In the genomic region with DNA sequence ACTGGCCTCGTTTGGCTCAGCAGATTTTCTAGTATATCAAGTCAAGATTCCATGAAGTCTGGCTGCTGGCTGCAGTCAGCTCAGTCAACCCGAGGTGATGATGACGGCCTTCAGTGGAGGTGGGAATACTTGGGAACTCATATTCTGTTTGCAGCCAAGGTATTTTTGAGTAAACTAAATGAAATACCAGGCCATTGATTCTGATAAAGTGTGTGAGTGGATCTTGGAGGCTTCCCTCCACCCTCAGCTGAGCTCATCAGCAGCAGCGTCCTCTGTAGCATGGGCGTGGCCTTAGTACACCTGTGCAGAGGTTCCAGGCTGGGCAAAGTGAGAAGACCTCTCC, we compare ENCODE assay signal across 22 cellular contexts. TPM values are rescaled to one million over a fixed set of nuclear protein-coding genes. Genes with fewer than 3 reads are reported as not detected.
DNase-seq lines count a peak whose midpoint lies in the region; ATAC-seq and TF ChIP-seq lines count a peak whose summit lies in the region.
"Had no signal": no experiment of that assay in that cellular context is flagged by ENCODE, and none has a peak within 500 bp of the region (broad histone marks: within the 10 kb centered on the region; RNA-seq: fewer than 3 reads in every experiment).

No MANE protein-coding gene starts in this region.

- no peak overlapping the region for H3K4me3 Mint-ChIP-seq in CD8-positive, alpha-beta T cell
- H3K4me3 Mint-ChIP-seq in Caco-2 (ENCODE audit: unreplicated experiment) (no peak overlapping the region), WTC11 (no peak overlapping the region), nephron (no peak overlapping the region)
- H3K4me3 Mint-ChIP-seq: CD4-positive, alpha-beta memory T cell; HFFc6 had no signal

- H3K4me3 ChIP-seq in CD8-positive, alpha-beta T cell (ENCODE audit: low read depth, low read length): no peak overlapping the region
- no peak overlapping the region for H3K4me3 ChIP-seq in Caco-2 (ENCODE audit: low read depth, low read length)
- H3K4me3 ChIP-seq: GM12878, MG63 had no signal

- peaks cover 16% of the 10 kb centered on the region for H3K36me3 ChIP-seq in CD8-positive, alpha-beta T cell (ENCODE audit: insufficient read depth, low read length)
- H3K36me3 ChIP-seq in Caco-2 (ENCODE audit: control insufficient read depth, insufficient read depth, low read length): peaks cover 8% of the 10 kb centered on the region

- intact Hi-C loops in CD8-positive, alpha-beta T cell (cut with DNase I, micrococcal nuclease): loop anchor here in 1 of 2 experiments (10.0 kb wide), 1 partner anchor 1636 kb away; no protein-coding TSS in a partner anchor
- intact Hi-C loops in Caco-2 (cut with micrococcal nuclease; ENCODE audit: unreplicated experiment): loop anchor here (1.0 kb wide), 1 partner anchor 28 kb away; a partner anchor contains a TSS

- CTCF ChIA-PET in CD8-positive, alpha-beta T cell (lab: Charles Lee): interaction anchor here (1.5 to 2.2 kb wide), 2 partner anchors 14 to 33 kb away, joined by 3 to 8 read pairs; no protein-coding TSS in a partner anchor
- CTCF ChIA-PET in Caco-2 (lab: Charles Lee) (interaction anchor here (0.8 to 1.0 kb wide), 3 partner anchors 14 to 130 kb away, joined by 3 to 10 read pairs (median 3); no protein-coding TSS in a partner anchor), WTC11 (lab: Charles Lee) (interaction anchor here (0.9 to 1.7 kb wide), 7 partner anchors 9 to 172 kb away, joined by 3 to 6 read pairs (median 3); no protein-coding TSS in a partner anchor)

- peaks cover 13% of the 10 kb centered on the region for H3K4me1 Mint-ChIP-seq in CD8-positive, alpha-beta T cell (ENCODE audit: low read depth)
- H3K4me1 Mint-ChIP-seq in Caco-2 (ENCODE audit: low read depth, unreplicated experiment) (peaks cover 10% of the 10 kb centered on the region), WTC11 (peaks cover 18% of the 10 kb centered on the region), nephron (peaks cover 15% of the 10 kb centered on the region)

- H3K36me3 Mint-ChIP-seq in CD8-positive, alpha-beta T cell: peaks cover 75% of the 10 kb centered on the region
- H3K36me3 Mint-ChIP-seq in Caco-2 (ENCODE audit: insufficient read depth, unreplicated experiment) (peaks cover 25% of the 10 kb centered on the region), WTC11 (peaks cover 37% of the 10 kb centered on the region), nephron (ENCODE audit: low read depth) (peaks cover 38% of the 10 kb centered on the region)

- H3K27me3 Mint-ChIP-seq in CD8-positive, alpha-beta T cell (ENCODE audit: low read depth): no peaks in the 10 kb centered on the region
- H3K27me3 Mint-ChIP-seq in Caco-2 (ENCODE audit: insufficient read depth, unreplicated experiment) (no peaks in the 10 kb centered on the region), WTC11 (ENCODE audit: low read depth) (no peaks in the 10 kb centered on the region), nephron (ENCODE audit: low read depth) (no peaks in the 10 kb centered on the region)
- H3K27me3 Mint-ChIP-seq: CD4-positive, alpha-beta memory T cell had no signal

- no peak overlapping the region for H3K27ac ChIP-seq in CD8-positive, alpha-beta T cell (ENCODE audit: low read depth, low read length)

- H3K4me1 ChIP-seq in CD8-positive, alpha-beta T cell (ENCODE audit: insufficient read depth, low read length): no peaks in the 10 kb centered on the region
- H3K4me1 ChIP-seq in Caco-2: peaks cover 6% of the 10 kb centered on the region; the same call in 1 of the 2 replicates
- H3K4me1 ChIP-seq: BE2C had no signal

- no TSS peak for BruUV-seq in Caco-2 (replicated peaks; lab: Mats Ljungman, UMichigan)

- no peaks in the 10 kb centered on the region for H3K9me3 Mint-ChIP-seq in CD8-positive, alpha-beta T cell
- H3K9me3 Mint-ChIP-seq in Caco-2 (ENCODE audit: unreplicated experiment): no peaks in the 10 kb centered on the region
- no peaks in the 10 kb centered on the region for H3K9me3 Mint-ChIP-seq in WTC11
- no peaks in the 10 kb centered on the region for H3K9me3 Mint-ChIP-seq in nephron
- H3K9me3 Mint-ChIP-seq: CD4-positive, alpha-beta memory T cell; HFFc6 had no signal

- H3K9me3 ChIP-seq in CD8-positive, alpha-beta T cell (ENCODE audit: low read length): no peaks in the 10 kb centered on the region
- H3K9me3 ChIP-seq in Caco-2: no peaks in the 10 kb centered on the region
- H3K9me3 ChIP-seq: BE2C, MG63 had no signal

- H3K27me3 ChIP-seq in CD8-positive, alpha-beta T cell (ENCODE audit: insufficient read depth, low read length): no peaks in the 10 kb centered on the region
- H3K27me3 ChIP-seq in Caco-2 (replicated peaks; ENCODE audit: control insufficient read depth, insufficient read depth, low read length): no peaks in the 10 kb centered on the region
- H3K27me3 ChIP-seq: BE2C, MG63 had no signal

- POLR2A ChIA-PET in CD8-positive, alpha-beta T cell (lab: Charles Lee): no interaction called here
- POLR2A ChIA-PET in Caco-2 (lab: Charles Lee) (no interaction called here), WTC11 (lab: Charles Lee) (no interaction called here)

- ATAC-seq in CD8-positive, alpha-beta T cell: no peak
- no peak for ATAC-seq in WTC11
- ATAC-seq in HG03196 (IDR thresholded peaks at IDR 0.05; ENCODE audit: unreplicated experiment): no peak
- ATAC-seq: GM12878, SK-N-SH treated with all-trans-retinoic acid at 6 μM for 48 hours had no signal

- DNase-seq in CD8-positive, alpha-beta T cell: no peak
- DNase-seq in Caco-2 (no peak), WTC11 (ENCODE audit: low spot score) (no peak), Kasumi-1 (lab: John Stamatoyannopoulos, UW) (no peak), superior temporal gyrus (ENCODE audit: extremely low spot score) (no peak), SK-N-DZ (ENCODE audit: low spot score) (no peak)
- DNase-seq: BE2C; CD4-positive, alpha-beta memory T cell; DMS 273 treated with DMSO at 0.1 percent for 48 hours; GDM1; HFFc6; MG63; NCI-H1092; NCI-H2081 treated with DMSO at 0.1 percent for 48 hours; NCI-H226; NCI-H526 treated with DMSO at 0.1 percent for 48 hours; SHP77 had no signal

- peak overlapping the region; percentile 27 for H3K27ac Mint-ChIP-seq in CD8-positive, alpha-beta T cell
- peak overlapping the region; percentile 83 for H3K27ac Mint-ChIP-seq in Caco-2 (ENCODE audit: unreplicated experiment)
- H3K27ac Mint-ChIP-seq in WTC11: peak overlapping the region; percentile 83; the same call in 1 of the 2 replicates
- peak overlapping the region; percentile 75 to 83 (median 83) for H3K27ac Mint-ChIP-seq in nephron

- no peak for TF ChIP-seq CTCF in CD8-positive, alpha-beta T cell (IDR thresholded peaks at IDR 0.05)
- TF ChIP-seq CTCF in Caco-2 (IDR thresholded peaks at IDR 0.05; ENCODE audit: insufficient read depth in 1 of 2, low read depth in 1 of 2, low read length in 1 of 2, severe bottlenecking in 1 of 2, unreplicated experiment in 1 of 2) (no peak), WTC11 (IDR thresholded peaks at IDR 0.05) (no peak), nephron (IDR thresholded peaks at IDR 0.05; ENCODE audit: unreplicated experiment in 3 of 3) (no peak)

TF ChIP-seq in WTC11, 78 proteins besides CTCF, POLR2A, EP300 and RAD21:
- TF ChIP-seq CREM (CRISPR knock-in tag; IDR thresholded peaks at IDR 0.05) (no peak), NFATC4 (CRISPR knock-in tag; IDR thresholded peaks at IDR 0.05) (no peak)

RNA-seq across cellular contexts. Expression of a gene that starts 22.0 kb away (rescaled TPM):
- total RNA-seq in CD8-positive, alpha-beta T cell: 10 to 100 TPM; 13.7 to 15.9 TPM
- total RNA-seq in Caco-2 (2022) (27.9 and 29.1 TPM in 2 replicates), WTC11 (2021) (22.8 to 26.9 TPM (median 24.1 TPM) in 3 replicates)
- 21.5 and 26.4 TPM in 2 replicates for polyA plus RNA-seq in SK-N-DZ (2014; cell fraction: cytosol; rRNA removed)
- polyA plus RNA-seq in SK-N-DZ (2014; cell fraction: nucleus; rRNA removed): 13.9 and 21.1 TPM in 2 replicates

RNA-seq across cellular contexts. Expression of a gene that starts 28.5 kb away (rescaled TPM):
- 10 to 100 TPM; 10.7 to 11.7 TPM for total RNA-seq in CD8-positive, alpha-beta T cell
- total RNA-seq in Caco-2 (2022) (91.2 and 94.5 TPM in 2 replicates), WTC11 (2021) (91.5 to 99.8 TPM (median 97.8 TPM) in 3 replicates)
- polyA plus RNA-seq in SK-N-DZ (2014; cell fraction: cytosol; rRNA removed): 87.3 and 103 TPM in 2 replicates
- polyA plus RNA-seq in SK-N-DZ (2014; cell fraction: nucleus; rRNA removed): 30.7 and 32.7 TPM in 2 replicates

RNA-seq across cellular contexts. Expression of a gene that starts 43.5 kb away (rescaled TPM):
- 10 to 100 TPM; 72.9 to 74.5 TPM for total RNA-seq in CD8-positive, alpha-beta T cell
- total RNA-seq in Caco-2 (2022): 15.3 and 16.2 TPM in 2 replicates
- total RNA-seq in WTC11 (2021): 21.8 to 25.7 TPM (median 22.5 TPM) in 3 replicates
- 26.6 and 28.1 TPM in 2 replicates for polyA plus RNA-seq in SK-N-DZ (2014; cell fraction: cytosol; rRNA removed)
- 41.0 and 61.6 TPM in 2 replicates for polyA plus RNA-seq in SK-N-DZ (2014; cell fraction: nucleus; rRNA removed)

RNA-seq across cellular contexts. Expression of a gene that starts 55.6 kb away (rescaled TPM):
- total RNA-seq in CD8-positive, alpha-beta T cell: not detected
- total RNA-seq in Caco-2 (2022) (not detected in 2 replicates), WTC11 (2021) (2.1 to 2.4 TPM (median 2.3 TPM) in 3 replicates)
- 0.10 TPM in 1 of 2 replicates, not detected in the other for polyA plus RNA-seq in SK-N-DZ (2014; cell fraction: cytosol; rRNA removed)
- polyA plus RNA-seq in SK-N-DZ (2014; cell fraction: nucleus; rRNA removed): 0.06 TPM in 1 of 2 replicates, not detected in the other
- total RNA-seq: CD4-positive, alpha-beta memory T cell; GM12878; H4; HFFc6 had no signal
- polyA plus RNA-seq: CD4-positive, alpha-beta memory T cell; GM12878 had no signal

Comparison
In these comparisons a context has a peak if more than half of its experiments do, and no peak if none do; other contexts are left out.
1. H3K27ac Mint-ChIP-seq: peak in every context shown above with its lines; median percentile 83 in Caco-2; 83 in WTC11; 83 in nephron; 27 in CD8-positive, alpha-beta T cell.